9 cellular contexts compared by ENCODE assay signal in the genomic region with DNA sequence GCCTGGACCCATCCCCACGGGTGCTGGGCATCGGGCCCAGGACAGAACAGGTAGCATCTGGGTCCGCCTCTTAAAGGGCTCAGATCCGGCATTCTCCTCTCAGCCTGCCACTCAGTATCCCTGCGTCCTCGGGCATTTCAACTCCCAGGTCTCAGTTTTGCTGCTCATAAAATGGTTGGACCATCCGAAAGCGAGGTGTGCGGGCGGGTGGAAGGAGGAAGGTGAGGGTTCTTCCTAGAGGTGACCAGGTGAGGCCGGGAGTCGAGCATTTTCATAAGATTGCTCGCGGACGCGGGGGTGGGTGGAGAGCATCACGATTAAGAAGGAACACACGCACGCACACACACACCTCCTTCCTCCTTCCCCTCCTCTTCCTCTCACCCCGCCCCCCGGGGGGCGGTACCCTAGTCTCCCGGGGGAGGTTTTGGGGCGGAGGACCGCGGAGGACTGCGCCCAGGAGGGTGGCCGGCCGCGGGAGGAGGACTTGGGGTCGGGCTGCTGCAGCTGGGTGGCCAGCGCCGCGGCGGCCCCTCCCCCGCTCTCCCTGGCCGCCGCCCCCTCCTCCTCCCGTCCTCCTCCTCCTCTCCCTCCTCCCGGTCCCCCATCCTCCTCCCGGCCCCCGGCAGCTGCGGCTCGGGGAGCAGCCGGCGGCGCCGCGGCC.
DNase-seq lines count a peak whose midpoint lies in the region; ATAC-seq, FAIRE-seq and TF ChIP-seq lines count a peak whose summit lies in the region.
"Had no signal": no experiment of that assay in that cellular context is flagged by ENCODE, and none has a peak within 500 bp of the region (broad histone marks: within the 10 kb centered on the region; RNA-seq: fewer than 3 reads in every experiment).

No MANE protein-coding gene starts in this region.

- in situ Hi-C loops in K562 (cut with MboI), result no loop called here

- no peaks in the 10 kb centered on the region for H3K9me1 ChIP-seq in K562 (ENCODE audit: control insufficient read depth, insufficient read depth, low read length)

- no peak for FAIRE-seq in K562 (lab: Jason Lieb, UNC)

- intact Hi-C loops in K562 (cut with micrococcal nuclease), result no loop called here

- H3K27ac ChIP-seq in K562 (ENCODE audit: extremely low read depth, low read depth, low read length), result no peak overlapping the region
- H3K27ac ChIP-seq: 22Rv1 had no signal

- no peak for TF ChIP-seq RAD21 in K562 (CRISPR knock-in tag; conservative IDR thresholded peaks at IDR 0.05 in 1 of 2, IDR thresholded peaks at IDR 0.05 in 1 of 2)

- no peak overlapping the region for H3K4me3 ChIP-seq in K562

- no peaks in the 10 kb centered on the region for H3K9me3 ChIP-seq in K562 (replicated peaks; ENCODE audit: control insufficient read depth, insufficient read depth, low read depth, low read length)

- CTCF ChIA-PET in K562 (lab: Yijun Ruan, JAX; ENCODE audit: low intra/inter-chr PET ratio), result no interaction called here

- no peaks in the 10 kb centered on the region for H4K20me1 ChIP-seq in K562 (replicated peaks; ENCODE audit: control insufficient read depth, insufficient read depth, low read length)

- no peak for TF ChIP-seq CTCF in K562 (IDR thresholded peaks at IDR 0.05 in 2 of 3, conservative IDR thresholded peaks at IDR 0.05 in 1 of 3; ENCODE audit: insufficient read depth in 2 of 3, low read depth in 1 of 3, low read length in 3 of 3)

- H3K4me1 ChIP-seq in K562 (replicated peaks in 1 of 2; ENCODE audit: control insufficient read depth in 2 of 2, insufficient read depth in 2 of 2, low read length in 2 of 2), result peaks cover 0 to 6% of the 10 kb centered on the region in 2 experiments; a peak in 1 of 5 replicates

- no peak for TF ChIP-seq POLR2A in K562 (conservative IDR thresholded peaks at IDR 0.05)

- H3K36me3 ChIP-seq in K562 (ENCODE audit: control insufficient read depth, insufficient read depth, low read length), result no peaks in the 10 kb centered on the region

- peaks cover 23 to 29% of the 10 kb centered on the region in 2 experiments; a peak in 4 of 5 replicates for H3K27me3 ChIP-seq in K562 (ENCODE audit: control insufficient read depth in 2 of 2, insufficient read depth in 2 of 2, low read length in 2 of 2)

- no peaks in the 10 kb centered on the region for H3K79me2 ChIP-seq in K562 (ENCODE audit: control insufficient read depth, insufficient read depth, low read length)

- no peak overlapping the region for H3K9ac ChIP-seq in K562 (ENCODE audit: insufficient read depth in 1 of 2, low read depth in 2 of 2, low read length in 2 of 2)

- ATAC-seq in K562 (0 out of 3 replicates have a peak, but pooled peaks have one; percentile 39), left lobe of liver (peak; percentile 50), GM18873 (IDR thresholded peaks at IDR 0.05; ENCODE audit: low FRiP score, unreplicated experiment) (no peak)
- ATAC-seq in stimulated activated naive CD8-positive, alpha-beta T cell treated with anti-CD3 and anti-CD28 coated beads, Interleukin-15, Interleukin-2, amounts not matched to agents 100 U/mL and 50 U/mL, for 24 hours, result peak; percentile 60

- POLR2A ChIA-PET in K562 (lab: Yijun Ruan, JAX), result no interaction called here

- H2AFZ ChIP-seq in K562 (ENCODE audit: low read depth, low read length), result no peak overlapping the region

- no peak overlapping the region for H3K4me2 ChIP-seq in K562 (ENCODE audit: insufficient read depth, low read length)

- BruUV-seq in K562 (replicated peaks; lab: Mats Ljungman, UMichigan), result no TSS peak

- DNase-seq in DMS 273 (lab: John Stamatoyannopoulos, UW; ENCODE audit: unreplicated experiment) (peak; percentile 69), DMS 273 treated with DMSO at 0.1 percent for 48 hours (lab: John Stamatoyannopoulos, UW) (no peak), NCI-H510A treated with DMSO at 0.1 percent for 48 hours (lab: John Stamatoyannopoulos, UW) (peak; percentile 50), K562 (ENCODE audit: extremely low read depth in 1 of 4, low spot score in 3 of 4) (peak in 3 of 4 experiments; percentile 23 to 47 (median 42)), left lobe of liver (ENCODE audit: low spot score) (no peak), HPDE6-E6E7 (ENCODE audit: extremely low spot score) (no peak)
- peak; percentile 54 for DNase-seq in stimulated activated naive CD8-positive, alpha-beta T cell treated with anti-CD3 and anti-CD28 coated beads, Interleukin-15, Interleukin-2, amounts not matched to agents 100 U/mL and 50 U/mL, for 24 hours

- TF ChIP-seq EP300 in K562 (IDR thresholded peaks at IDR 0.05; ENCODE audit: low read length), result no peak

- WGBS in K562 (ENCODE audit: insufficient coverage, low coverage, missing lambda C conversion rate), result 5% methylated on average over 27 of the region's 49 CpGs

TF ChIP-seq in K562, 482 proteins besides CTCF, POLR2A, EP300 and RAD21:
- TF ChIP-seq ZNF263 (CRISPR knock-in tag; IDR thresholded peaks at IDR 0.05; ENCODE audit: borderline replicate concordance), result peak; percentile 46; the same call in 1 of the 2 replicates
- TF ChIP-seq FOXP4 (CRISPR knock-in tag; IDR thresholded peaks at IDR 0.05; ENCODE audit: borderline replicate concordance), result no peak

Comparison
In these comparisons a context has a peak if more than half of its experiments do, and no peak if none do; other contexts are left out.
1. DNase-seq: peak in DMS 273 (single experiment), NCI-H510A treated with DMSO at 0.1 percent for 48 hours (single experiment), K562 (3 of 4) and stimulated activated naive CD8-positive, alpha-beta T cell treated with anti-CD3 and anti-CD28 coated beads, Interleukin-15, Interleukin-2, amounts not matched to agents 100 U/mL and 50 U/mL, for 24 hours (single experiment); none in DMS 273 treated with DMSO at 0.1 percent for 48 hours (single experiment), left lobe of liver (single experiment) and HPDE6-E6E7 (single experiment).